ENCODE assay signal across 1 cellular context in genomic region chr12:53981652-53982565, GRCh38.
TF ChIP-seq lines count a peak whose summit lies in the region.

No MANE protein-coding gene starts in this region.

TF ChIP-seq in GM12878, 131 proteins besides CTCF, POLR2A, EP300 and RAD21:
- TF ChIP-seq KDM1A (IDR thresholded peaks at IDR 0.05; ENCODE audit: borderline replicate concordance) (no peak), SUZ12 (IDR thresholded peaks at IDR 0.05; ENCODE audit: unreplicated experiment) (peak; percentile 21)
